ENCODE assay signal across 1 cellular context in the genomic region with DNA sequence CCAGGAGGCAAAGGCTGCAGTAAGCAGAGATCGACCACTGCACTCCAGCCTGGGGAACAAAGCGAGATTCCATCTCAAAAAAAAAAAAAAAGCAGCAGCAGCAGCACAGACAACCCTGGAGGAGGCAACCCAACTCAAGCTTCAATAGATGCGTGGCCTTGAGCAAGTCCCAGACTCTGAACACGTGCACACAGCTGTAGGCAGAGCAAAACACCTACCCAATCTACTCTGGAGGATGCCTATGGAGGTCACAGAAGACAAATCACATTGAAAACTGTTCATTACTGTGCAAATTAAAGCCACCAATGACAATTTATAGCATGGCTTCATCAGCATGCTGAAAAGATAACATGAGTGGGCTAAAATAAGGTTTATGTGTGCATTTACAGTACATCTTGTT.
TF ChIP-seq lines count a peak whose summit lies in the region.

No MANE protein-coding gene starts in this region.

TF ChIP-seq in HepG2, 621 proteins besides CTCF, POLR2A, EP300 and RAD21 (continued from another document and continues in another):
- TF ChIP-seq, protein P1, sequence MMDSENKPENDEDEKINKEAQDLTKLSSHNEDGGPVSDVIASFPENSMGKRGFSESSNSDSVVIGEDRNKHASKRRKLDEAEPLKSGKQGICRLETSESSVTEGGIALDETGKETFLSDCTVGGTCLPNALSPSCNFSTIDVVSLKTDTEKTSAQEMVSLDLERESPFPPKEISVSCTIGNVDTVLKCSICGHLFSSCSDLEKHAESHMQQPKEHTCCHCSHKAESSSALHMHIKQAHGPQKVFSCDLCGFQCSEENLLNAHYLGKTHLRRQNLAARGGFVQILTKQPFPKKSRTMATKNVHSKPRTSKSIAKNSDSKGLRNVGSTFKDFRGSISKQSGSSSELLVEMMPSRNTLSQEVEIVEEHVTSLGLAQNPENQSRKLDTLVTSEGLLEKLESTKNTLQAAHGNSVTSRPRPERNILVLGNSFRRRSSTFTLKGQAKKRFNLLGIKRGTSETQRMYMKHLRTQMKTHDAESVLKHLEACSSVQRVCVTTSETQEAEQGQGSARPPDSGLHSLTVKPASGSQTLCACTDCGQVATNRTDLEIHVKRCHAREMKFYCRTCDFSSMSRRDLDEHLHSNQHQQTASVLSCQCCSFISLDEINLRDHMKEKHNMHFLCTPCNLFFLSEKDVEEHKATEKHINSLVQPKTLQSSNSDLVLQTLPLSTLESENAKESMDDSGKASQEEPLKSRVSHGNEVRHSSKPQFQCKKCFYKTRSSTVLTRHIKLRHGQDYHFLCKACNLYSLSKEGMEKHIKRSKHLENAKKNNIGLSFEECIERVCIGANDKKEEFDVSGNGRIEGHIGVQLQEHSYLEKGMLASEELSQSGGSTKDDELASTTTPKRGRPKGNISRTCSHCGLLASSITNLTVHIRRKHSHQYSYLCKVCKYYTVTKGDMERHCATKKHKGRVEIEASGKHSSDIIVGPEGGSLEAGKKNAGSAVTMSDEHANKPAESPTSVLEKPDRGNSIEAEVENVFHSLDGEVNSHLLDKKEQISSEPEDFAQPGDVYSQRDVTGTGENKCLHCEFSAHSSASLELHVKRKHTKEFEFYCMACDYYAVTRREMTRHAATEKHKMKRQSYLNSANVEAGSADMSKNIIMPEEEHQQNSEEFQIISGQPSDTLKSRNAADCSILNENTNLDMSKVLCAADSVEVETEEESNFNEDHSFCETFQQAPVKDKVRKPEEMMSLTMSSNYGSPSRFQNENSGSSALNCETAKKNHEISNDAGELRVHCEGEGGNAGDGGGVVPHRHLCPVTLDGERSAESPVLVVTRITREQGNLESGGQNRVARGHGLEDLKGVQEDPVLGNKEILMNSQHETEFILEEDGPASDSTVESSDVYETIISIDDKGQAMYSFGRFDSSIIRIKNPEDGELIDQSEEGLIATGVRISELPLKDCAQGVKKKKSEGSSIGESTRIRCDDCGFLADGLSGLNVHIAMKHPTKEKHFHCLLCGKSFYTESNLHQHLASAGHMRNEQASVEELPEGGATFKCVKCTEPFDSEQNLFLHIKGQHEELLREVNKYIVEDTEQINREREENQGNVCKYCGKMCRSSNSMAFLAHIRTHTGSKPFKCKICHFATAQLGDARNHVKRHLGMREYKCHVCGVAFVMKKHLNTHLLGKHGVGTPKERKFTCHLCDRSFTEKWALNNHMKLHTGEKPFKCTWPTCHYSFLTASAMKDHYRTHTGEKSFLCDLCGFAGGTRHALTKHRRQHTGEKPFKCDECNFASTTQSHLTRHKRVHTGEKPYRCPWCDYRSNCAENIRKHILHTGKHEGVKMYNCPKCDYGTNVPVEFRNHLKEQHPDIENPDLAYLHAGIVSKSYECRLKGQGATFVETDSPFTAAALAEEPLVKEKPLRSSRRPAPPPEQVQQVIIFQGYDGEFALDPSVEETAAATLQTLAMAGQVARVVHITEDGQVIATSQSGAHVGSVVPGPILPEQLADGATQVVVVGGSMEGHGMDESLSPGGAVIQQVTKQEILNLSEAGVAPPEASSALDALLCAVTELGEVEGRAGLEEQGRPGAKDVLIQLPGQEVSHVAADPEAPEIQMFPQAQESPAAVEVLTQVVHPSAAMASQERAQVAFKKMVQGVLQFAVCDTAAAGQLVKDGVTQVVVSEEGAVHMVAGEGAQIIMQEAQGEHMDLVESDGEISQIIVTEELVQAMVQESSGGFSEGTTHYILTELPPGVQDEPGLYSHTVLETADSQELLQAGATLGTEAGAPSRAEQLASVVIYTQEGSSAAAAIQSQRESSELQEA (CRISPR knock-in tag; IDR thresholded peaks at IDR 0.05; ENCODE audit: not compliant biosample characterization), result no peak
- TF ChIP-seq, protein P2, sequence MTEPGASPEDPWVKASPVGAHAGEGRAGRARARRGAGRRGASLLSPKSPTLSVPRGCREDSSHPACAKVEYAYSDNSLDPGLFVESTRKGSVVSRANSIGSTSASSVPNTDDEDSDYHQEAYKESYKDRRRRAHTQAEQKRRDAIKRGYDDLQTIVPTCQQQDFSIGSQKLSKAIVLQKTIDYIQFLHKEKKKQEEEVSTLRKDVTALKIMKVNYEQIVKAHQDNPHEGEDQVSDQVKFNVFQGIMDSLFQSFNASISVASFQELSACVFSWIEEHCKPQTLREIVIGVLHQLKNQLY (CRISPR knock-in tag; IDR thresholded peaks at IDR 0.05), result peak; percentile 18; the same call in 1 of the 2 replicates
- TF ChIP-seq, protein P3, sequence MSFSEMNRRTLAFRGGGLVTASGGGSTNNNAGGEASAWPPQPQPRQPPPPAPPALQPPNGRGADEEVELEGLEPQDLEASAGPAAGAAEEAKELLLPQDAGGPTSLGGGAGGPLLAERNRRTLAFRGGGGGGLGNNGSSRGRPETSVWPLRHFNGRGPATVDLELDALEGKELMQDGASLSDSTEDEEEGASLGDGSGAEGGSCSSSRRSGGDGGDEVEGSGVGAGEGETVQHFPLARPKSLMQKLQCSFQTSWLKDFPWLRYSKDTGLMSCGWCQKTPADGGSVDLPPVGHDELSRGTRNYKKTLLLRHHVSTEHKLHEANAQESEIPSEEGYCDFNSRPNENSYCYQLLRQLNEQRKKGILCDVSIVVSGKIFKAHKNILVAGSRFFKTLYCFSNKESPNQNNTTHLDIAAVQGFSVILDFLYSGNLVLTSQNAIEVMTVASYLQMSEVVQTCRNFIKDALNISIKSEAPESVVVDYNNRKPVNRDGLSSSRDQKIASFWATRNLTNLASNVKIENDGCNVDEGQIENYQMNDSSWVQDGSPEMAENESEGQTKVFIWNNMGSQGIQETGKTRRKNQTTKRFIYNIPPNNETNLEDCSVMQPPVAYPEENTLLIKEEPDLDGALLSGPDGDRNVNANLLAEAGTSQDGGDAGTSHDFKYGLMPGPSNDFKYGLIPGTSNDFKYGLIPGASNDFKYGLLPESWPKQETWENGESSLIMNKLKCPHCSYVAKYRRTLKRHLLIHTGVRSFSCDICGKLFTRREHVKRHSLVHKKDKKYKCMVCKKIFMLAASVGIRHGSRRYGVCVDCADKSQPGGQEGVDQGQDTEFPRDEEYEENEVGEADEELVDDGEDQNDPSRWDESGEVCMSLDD (CRISPR knock-in tag; IDR thresholded peaks at IDR 0.05; ENCODE audit: borderline replicate concordance), result no peak
- TF ChIP-seq ZNF747 (CRISPR knock-in tag; IDR thresholded peaks at IDR 0.05; ENCODE audit: borderline replicate concordance), result no peak
- no peak for TF ChIP-seq HNF4A (CRISPR knock-in tag; IDR thresholded peaks at IDR 0.05)
- TF ChIP-seq, protein P4, sequence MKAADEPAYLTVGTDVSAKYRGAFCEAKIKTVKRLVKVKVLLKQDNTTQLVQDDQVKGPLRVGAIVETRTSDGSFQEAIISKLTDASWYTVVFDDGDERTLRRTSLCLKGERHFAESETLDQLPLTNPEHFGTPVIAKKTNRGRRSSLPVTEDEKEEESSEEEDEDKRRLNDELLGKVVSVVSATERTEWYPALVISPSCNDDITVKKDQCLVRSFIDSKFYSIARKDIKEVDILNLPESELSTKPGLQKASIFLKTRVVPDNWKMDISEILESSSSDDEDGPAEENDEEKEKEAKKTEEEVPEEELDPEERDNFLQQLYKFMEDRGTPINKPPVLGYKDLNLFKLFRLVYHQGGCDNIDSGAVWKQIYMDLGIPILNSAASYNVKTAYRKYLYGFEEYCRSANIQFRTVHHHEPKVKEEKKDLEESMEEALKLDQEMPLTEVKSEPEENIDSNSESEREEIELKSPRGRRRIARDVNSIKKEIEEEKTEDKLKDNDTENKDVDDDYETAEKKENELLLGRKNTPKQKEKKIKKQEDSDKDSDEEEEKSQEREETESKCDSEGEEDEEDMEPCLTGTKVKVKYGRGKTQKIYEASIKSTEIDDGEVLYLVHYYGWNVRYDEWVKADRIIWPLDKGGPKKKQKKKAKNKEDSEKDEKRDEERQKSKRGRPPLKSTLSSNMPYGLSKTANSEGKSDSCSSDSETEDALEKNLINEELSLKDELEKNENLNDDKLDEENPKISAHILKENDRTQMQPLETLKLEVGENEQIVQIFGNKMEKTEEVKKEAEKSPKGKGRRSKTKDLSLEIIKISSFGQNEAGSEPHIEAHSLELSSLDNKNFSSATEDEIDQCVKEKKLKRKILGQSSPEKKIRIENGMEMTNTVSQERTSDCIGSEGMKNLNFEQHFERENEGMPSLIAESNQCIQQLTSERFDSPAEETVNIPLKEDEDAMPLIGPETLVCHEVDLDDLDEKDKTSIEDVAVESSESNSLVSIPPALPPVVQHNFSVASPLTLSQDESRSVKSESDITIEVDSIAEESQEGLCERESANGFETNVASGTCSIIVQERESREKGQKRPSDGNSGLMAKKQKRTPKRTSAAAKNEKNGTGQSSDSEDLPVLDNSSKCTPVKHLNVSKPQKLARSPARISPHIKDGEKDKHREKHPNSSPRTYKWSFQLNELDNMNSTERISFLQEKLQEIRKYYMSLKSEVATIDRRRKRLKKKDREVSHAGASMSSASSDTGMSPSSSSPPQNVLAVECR (CRISPR knock-in tag; IDR thresholded peaks at IDR 0.05; ENCODE audit: borderline replicate concordance), result peak; percentile 25; the same call in 1 of the 2 replicates
- TF ChIP-seq, protein P5, sequence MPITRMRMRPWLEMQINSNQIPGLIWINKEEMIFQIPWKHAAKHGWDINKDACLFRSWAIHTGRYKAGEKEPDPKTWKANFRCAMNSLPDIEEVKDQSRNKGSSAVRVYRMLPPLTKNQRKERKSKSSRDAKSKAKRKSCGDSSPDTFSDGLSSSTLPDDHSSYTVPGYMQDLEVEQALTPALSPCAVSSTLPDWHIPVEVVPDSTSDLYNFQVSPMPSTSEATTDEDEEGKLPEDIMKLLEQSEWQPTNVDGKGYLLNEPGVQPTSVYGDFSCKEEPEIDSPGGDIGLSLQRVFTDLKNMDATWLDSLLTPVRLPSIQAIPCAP (CRISPR knock-in tag; IDR thresholded peaks at IDR 0.05; ENCODE audit: low read depth), result no peak
- TF ChIP-seq SMARCC2 (IDR thresholded peaks at IDR 0.05), result no peak
- no peak for TF ChIP-seq GTF3A (CRISPR knock-in tag; conservative IDR thresholded peaks at IDR 0.05)
- no peak for TF ChIP-seq ZFY (CRISPR knock-in tag; IDR thresholded peaks at IDR 0.05)
- TF ChIP-seq MXI1 (IDR thresholded peaks at IDR 0.05; ENCODE audit: borderline replicate concordance, low read depth, low read length), result 0 out of 3 replicates have a peak, but pooled peaks have one; percentile 18
- TF ChIP-seq, protein P6, sequence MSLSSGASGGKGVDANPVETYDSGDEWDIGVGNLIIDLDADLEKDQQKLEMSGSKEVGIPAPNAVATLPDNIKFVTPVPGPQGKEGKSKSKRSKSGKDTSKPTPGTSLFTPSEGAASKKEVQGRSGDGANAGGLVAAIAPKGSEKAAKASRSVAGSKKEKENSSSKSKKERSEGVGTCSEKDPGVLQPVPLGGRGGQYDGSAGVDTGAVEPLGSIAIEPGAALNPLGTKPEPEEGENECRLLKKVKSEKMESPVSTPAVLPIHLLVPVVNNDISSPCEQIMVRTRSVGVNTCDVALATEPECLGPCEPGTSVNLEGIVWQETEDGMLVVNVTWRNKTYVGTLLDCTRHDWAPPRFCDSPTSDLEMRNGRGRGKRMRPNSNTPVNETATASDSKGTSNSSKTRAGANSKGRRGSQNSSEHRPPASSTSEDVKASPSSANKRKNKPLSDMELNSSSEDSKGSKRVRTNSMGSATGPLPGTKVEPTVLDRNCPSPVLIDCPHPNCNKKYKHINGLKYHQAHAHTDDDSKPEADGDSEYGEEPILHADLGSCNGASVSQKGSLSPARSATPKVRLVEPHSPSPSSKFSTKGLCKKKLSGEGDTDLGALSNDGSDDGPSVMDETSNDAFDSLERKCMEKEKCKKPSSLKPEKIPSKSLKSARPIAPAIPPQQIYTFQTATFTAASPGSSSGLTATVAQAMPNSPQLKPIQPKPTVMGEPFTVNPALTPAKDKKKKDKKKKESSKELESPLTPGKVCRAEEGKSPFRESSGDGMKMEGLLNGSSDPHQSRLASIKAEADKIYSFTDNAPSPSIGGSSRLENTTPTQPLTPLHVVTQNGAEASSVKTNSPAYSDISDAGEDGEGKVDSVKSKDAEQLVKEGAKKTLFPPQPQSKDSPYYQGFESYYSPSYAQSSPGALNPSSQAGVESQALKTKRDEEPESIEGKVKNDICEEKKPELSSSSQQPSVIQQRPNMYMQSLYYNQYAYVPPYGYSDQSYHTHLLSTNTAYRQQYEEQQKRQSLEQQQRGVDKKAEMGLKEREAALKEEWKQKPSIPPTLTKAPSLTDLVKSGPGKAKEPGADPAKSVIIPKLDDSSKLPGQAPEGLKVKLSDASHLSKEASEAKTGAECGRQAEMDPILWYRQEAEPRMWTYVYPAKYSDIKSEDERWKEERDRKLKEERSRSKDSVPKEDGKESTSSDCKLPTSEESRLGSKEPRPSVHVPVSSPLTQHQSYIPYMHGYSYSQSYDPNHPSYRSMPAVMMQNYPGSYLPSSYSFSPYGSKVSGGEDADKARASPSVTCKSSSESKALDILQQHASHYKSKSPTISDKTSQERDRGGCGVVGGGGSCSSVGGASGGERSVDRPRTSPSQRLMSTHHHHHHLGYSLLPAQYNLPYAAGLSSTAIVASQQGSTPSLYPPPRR (CRISPR knock-in tag; IDR thresholded peaks at IDR 0.05; ENCODE audit: borderline replicate concordance), result 0 out of 2 replicates have a peak, but pooled peaks have one; percentile 22
- no peak for TF ChIP-seq KLF15 (CRISPR knock-in tag; IDR thresholded peaks at IDR 0.05; ENCODE audit: borderline replicate concordance)
- no peak for TF ChIP-seq NCOA5 (CRISPR knock-in tag; IDR thresholded peaks at IDR 0.05)
- no peak for TF ChIP-seq FOSL1 (CRISPR knock-in tag; IDR thresholded peaks at IDR 0.05; ENCODE audit: borderline replicate concordance)
- TF ChIP-seq ZNF816 (CRISPR knock-in tag; IDR thresholded peaks at IDR 0.05; ENCODE audit: borderline replicate concordance), result no peak
- TF ChIP-seq SAP130 (CRISPR knock-in tag; IDR thresholded peaks at IDR 0.05; ENCODE audit: low read depth), result peak; percentile 54; the same call in 1 of the 2 replicates
- no peak for TF ChIP-seq RFXANK (CRISPR knock-in tag; IDR thresholded peaks at IDR 0.05)
- TF ChIP-seq ZNF879 (CRISPR knock-in tag; IDR thresholded peaks at IDR 0.05), result no peak
- TF ChIP-seq ARNTL (CRISPR knock-in tag; IDR thresholded peaks at IDR 0.05), result no peak
- no peak for TF ChIP-seq NFE2L2 (IDR thresholded peaks at IDR 0.05; ENCODE audit: low read length)
- TF ChIP-seq SP2 (CRISPR knock-in tag; IDR thresholded peaks at IDR 0.05), result no peak
- TF ChIP-seq KAT7 (CRISPR knock-in tag; IDR thresholded peaks at IDR 0.05; ENCODE audit: borderline replicate concordance), result no peak
- TF ChIP-seq FOXA3 (CRISPR knock-in tag; IDR thresholded peaks at IDR 0.05), result 0 out of 2 replicates have a peak, but pooled peaks have one; percentile 17
- TF ChIP-seq, protein P7, sequence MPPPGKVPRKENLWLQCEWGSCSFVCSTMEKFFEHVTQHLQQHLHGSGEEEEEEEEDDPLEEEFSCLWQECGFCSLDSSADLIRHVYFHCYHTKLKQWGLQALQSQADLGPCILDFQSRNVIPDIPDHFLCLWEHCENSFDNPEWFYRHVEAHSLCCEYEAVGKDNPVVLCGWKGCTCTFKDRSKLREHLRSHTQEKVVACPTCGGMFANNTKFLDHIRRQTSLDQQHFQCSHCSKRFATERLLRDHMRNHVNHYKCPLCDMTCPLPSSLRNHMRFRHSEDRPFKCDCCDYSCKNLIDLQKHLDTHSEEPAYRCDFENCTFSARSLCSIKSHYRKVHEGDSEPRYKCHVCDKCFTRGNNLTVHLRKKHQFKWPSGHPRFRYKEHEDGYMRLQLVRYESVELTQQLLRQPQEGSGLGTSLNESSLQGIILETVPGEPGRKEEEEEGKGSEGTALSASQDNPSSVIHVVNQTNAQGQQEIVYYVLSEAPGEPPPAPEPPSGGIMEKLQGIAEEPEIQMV (CRISPR knock-in tag; IDR thresholded peaks at IDR 0.05; ENCODE audit: low read depth), result no peak
- TF ChIP-seq KMT2B (CRISPR knock-in tag; IDR thresholded peaks at IDR 0.05), result no peak
- no peak for TF ChIP-seq KMT2A (CRISPR knock-in tag; IDR thresholded peaks at IDR 0.05)
- no peak for TF ChIP-seq SALL2 (CRISPR knock-in tag; IDR thresholded peaks at IDR 0.05)
- no peak for TF ChIP-seq SMC3 (IDR thresholded peaks at IDR 0.05; ENCODE audit: low read length)
